7 cellular contexts compared by ENCODE assay signal in genomic region chr19:4230237-4230636, GRCh38. TPM values are rescaled to one million over a fixed set of nuclear protein-coding genes. Genes with fewer than 3 reads are reported as not detected.
A peak's percentile ranks its signal among the peaks of the same experiment; 100 is the strongest.
DNase-seq lines count a peak whose midpoint lies in the region; ATAC-seq, FAIRE-seq and TF ChIP-seq lines count a peak whose summit lies in the region.
"Not testable (repeated sequence)": the region's sequence is repeated elsewhere in the genome, so short reads cannot be mapped to it uniquely, and the experiment has no call there.
"Had no signal": no experiment of that assay in that cellular context is flagged by ENCODE, and none has a peak within 500 bp of the region (broad histone marks: within the 10 kb centered on the region; RNA-seq: fewer than 3 reads in every experiment).

No MANE protein-coding gene starts in this region.

- H3K9ac ChIP-seq in GM12878 (ENCODE audit: control insufficient read depth, insufficient read depth, low read length) = peak overlapping the region; percentile 95

- H3K27ac Mint-ChIP-seq in stimulated activated naive B cell treated with anti-CD40 and anti-IgM and Interleukin-4, amounts not matched to agents 10 μg/mL and 1 μg/mL and 100 μg/mL, for 72 hours = peak overlapping the region; percentile 48

- not testable (repeated sequence) for TF ChIP-seq EP300 in GM12878 (IDR thresholded peaks at IDR 0.05; ENCODE audit: borderline replicate concordance in 1 of 2, control insufficient read depth in 1 of 2, low read depth in 2 of 2, low read length in 2 of 2)

- in situ Hi-C loops in GM12878 (cut with MboI) = not testable (repeated sequence)

- WGBS in GM12878 (ENCODE audit: insufficient coverage, insufficient replicate concordance, low lambda C conversion rate, missing lambda C conversion rate) = 7% methylated on average over 6 of the region's 6 CpGs

- not testable (repeated sequence) for H3K9me3 ChIP-seq in GM12878 (replicated peaks; ENCODE audit: control insufficient read depth, insufficient read depth, low read length)

- H4K20me1 ChIP-seq in GM12878 (ENCODE audit: control insufficient read depth, insufficient read depth) = not testable (repeated sequence)

- peak overlapping the region; percentile 75 for H3K4me2 ChIP-seq in GM12878 (ENCODE audit: control insufficient read depth, insufficient read depth)

- H3K27ac ChIP-seq in GM12878 (ENCODE audit: control insufficient read depth, insufficient read depth) = peak overlapping the region; percentile 99

- CTCF ChIA-PET in GM12878 (lab: Yijun Ruan, JAX) = interaction anchor here (0.6 to 2.6 kb wide), 7 partner anchors 12 to 145 kb away, joined by 3 to 19 read pairs (median 3); no protein-coding TSS in a partner anchor

- not testable (repeated sequence) for TF ChIP-seq POLR2A in GM12878 (IDR thresholded peaks at IDR 0.05; ENCODE audit: low read depth, low read length)

- H3K36me3 Mint-ChIP-seq in stimulated activated naive B cell treated with anti-CD40 and anti-IgM and Interleukin-4, amounts not matched to agents 10 μg/mL and 1 μg/mL and 100 μg/mL, for 72 hours = peaks cover 17 to 23% of the 10 kb centered on the region in 2 donors

- RAD21 ChIA-PET in GM12878 (lab: Charles Lee; ENCODE audit: unreplicated experiment) = interaction anchor here (0.7 to 2.3 kb wide), 10 partner anchors 11 to 467 kb away, joined by 3 to 10 read pairs (median 4); partner anchors contain the start of genes MPND and MRPL54

- POLR2A ChIA-PET in GM12878 (lab: Charles Lee) = interaction anchor here (0.5 to 6.0 kb wide), 11 partner anchors 12 to 776 kb away, joined by 3 to 45 read pairs (median 6); partner anchors contain the start of gene CHAF1A

- intact Hi-C loops in GM12878 (cut with micrococcal nuclease; ENCODE audit: unreplicated experiment) = not testable (repeated sequence)

- ATAC-seq in GM12878; stimulated activated naive B cell treated with anti-CD40 and anti-IgM and Interleukin-4, amounts not matched to agents 10 μg/mL and 1 μg/mL and 100 μg/mL, for 72 hours (replicated peaks): not testable (repeated sequence)

- not testable (repeated sequence) for H2AFZ ChIP-seq in GM12878 (ENCODE audit: control insufficient read depth, low read depth, low read length)

- TF ChIP-seq RAD21 in GM12878 (IDR thresholded peaks at IDR 0.05; ENCODE audit: insufficient read depth, low read depth, low read length) = not testable (repeated sequence)

- not testable (repeated sequence) for TF ChIP-seq CTCF in GM12878 (IDR thresholded peaks at IDR 0.05 in 2 of 3, conservative IDR thresholded peaks at IDR 0.05 in 1 of 3; ENCODE audit: control insufficient read depth in 2 of 3, extremely low read depth in 1 of 3, insufficient read depth in 1 of 3, low read depth in 3 of 3, low read length in 3 of 3)

- H3K4me1 Mint-ChIP-seq in stimulated activated naive B cell treated with anti-CD40 and anti-IgM and Interleukin-4, amounts not matched to agents 10 μg/mL and 1 μg/mL and 100 μg/mL, for 72 hours = peaks cover 17 to 19% of the 10 kb centered on the region in 2 donors

- H3K4me3 Mint-ChIP-seq in stimulated activated naive B cell treated with anti-CD40 and anti-IgM and Interleukin-4, amounts not matched to agents 10 μg/mL and 1 μg/mL and 100 μg/mL, for 72 hours = not testable (repeated sequence)

- not testable (repeated sequence) for H3K27me3 ChIP-seq in GM12878 (replicated peaks in 1 of 2; ENCODE audit: control insufficient read depth in 2 of 2, insufficient read depth in 2 of 2, low read length in 1 of 2)

- not testable (repeated sequence) for BruUV-seq in GM12878 (replicated peaks; lab: Mats Ljungman, UMichigan)

- not testable (repeated sequence) for DNase-seq in GM12878 (ENCODE audit: low read depth, low spot score); stimulated activated naive B cell treated with anti-CD40 and anti-IgM and Interleukin-4, amounts not matched to agents 10 μg/mL and 1 μg/mL and 100 μg/mL, for 72 hours

- FAIRE-seq in GM12878 (lab: Jason Lieb, UNC) = not testable (repeated sequence)

- peaks cover 56% of the 10 kb centered on the region for H3K79me2 ChIP-seq in GM12878 (ENCODE audit: control insufficient read depth, insufficient read depth, low read length)

- not testable (repeated sequence) for H3K27me3 Mint-ChIP-seq in stimulated activated naive B cell treated with anti-CD40 and anti-IgM and Interleukin-4, amounts not matched to agents 10 μg/mL and 1 μg/mL and 100 μg/mL, for 72 hours

- peak overlapping the region; percentile 93 for H3K4me3 ChIP-seq in GM12878

- H3K4me1 ChIP-seq in GM12878 (ENCODE audit: control insufficient read depth, insufficient read depth, low read length) = peaks cover 24% of the 10 kb centered on the region

- SMC1A ChIA-PET in GM12878 (lab: Charles Lee; ENCODE audit: uncharacterized antibody, unreplicated experiment) = interaction anchor here (1.4 to 2.3 kb wide), 5 partner anchors 11 to 243 kb away, joined by 4 to 10 read pairs (median 5); partner anchors contain the start of gene YJU2

- H3K36me3 ChIP-seq in GM12878 (ENCODE audit: control insufficient read depth in 2 of 2, insufficient read depth in 2 of 2, low read length in 1 of 2) = not testable (repeated sequence)

- not testable (repeated sequence) for H3K9me3 Mint-ChIP-seq in stimulated activated naive B cell treated with anti-CD40 and anti-IgM and Interleukin-4, amounts not matched to agents 10 μg/mL and 1 μg/mL and 100 μg/mL, for 72 hours

RNA-seq across cellular contexts. Expression of gene EBI3, which starts 0.9 kb away (rescaled TPM):
- total RNA-seq in GM12878 (2013; cell fraction: nucleolus; rRNA removed) = 450 and 530 TPM in 2 replicates
- total RNA-seq in GM12878 (2014; rRNA removed) = 137 and 149 TPM in 2 replicates
- 61.0 and 68.2 TPM in 2 replicates for total RNA-seq in GM12878 (2014; rRNA removed; fragmentation: Illumina TruSeq; extraction: Trizol)
- 224 and 232 TPM in 2 replicates for total RNA-seq in GM12878 (2021)
- 92.7 TPM for polyA plus RNA-seq in GM12878 (2011; ENCODE audit: low read depth)
- 140 and 276 TPM in 2 replicates for polyA plus RNA-seq in GM12878 (2011; rRNA removed)
- polyA plus RNA-seq in GM12878 (2011; cell fraction: cytosol; rRNA removed) = 391 and 446 TPM in 2 replicates
- 237 and 277 TPM in 2 replicates for polyA plus RNA-seq in GM12878 (2011; cell fraction: nucleus; rRNA removed)
- 176 and 238 TPM in 2 replicates for polyA plus RNA-seq in GM12878 (2012)
- 13.5 and 47.7 TPM in 2 replicates for polyA plus RNA-seq in GM12878 (2014; fragmentation: Illumina TruSeq; extraction: Trizol)
- polyA plus RNA-seq in GM12878 (2014; fragmentation: Nextera tagmentation; extraction: Ambion mirVana) = 10 to 100 TPM; 22.0 to 61.1 TPM
- polyA plus RNA-seq in GM12878 (2014; rRNA removed) = 257 and 266 TPM in 2 replicates
- 100 to 1,000 TPM; 278 to 288 TPM for polyA plus RNA-seq in GM12878 (2016; fragmentation: Nextera tagmentation; extraction: Ambion mirVana)
- polyA minus RNA-seq in GM12878 (2011; rRNA and poly(A)+ RNA removed) = 103 and 190 TPM in 2 replicates
- polyA minus RNA-seq in GM12878 (2011; cell fraction: cytosol; rRNA and poly(A)+ RNA removed) = 139 and 168 TPM in 2 replicates
- polyA minus RNA-seq in GM12878 (2011; cell fraction: nucleus; rRNA and poly(A)+ RNA removed) = 74.0 and 109 TPM in 2 replicates
- total RNA-seq: CD4-positive, CD25-positive, alpha-beta regulatory T cell; GM23248 had no signal

RNA-seq across cellular contexts. Expression of gene YJU2, which starts 16.6 kb away (rescaled TPM):
- total RNA-seq in GM12878 (2013; cell fraction: nucleolus; rRNA removed) = 16.8 and 20.4 TPM in 2 replicates
- total RNA-seq in GM12878 (2014; rRNA removed) (36.8 and 38.2 TPM in 2 replicates), GM12878 (2014; rRNA removed; fragmentation: Illumina TruSeq; extraction: Trizol) (20.7 and 23.3 TPM in 2 replicates), GM12878 (2021) (29.1 and 30.0 TPM in 2 replicates)
- polyA plus RNA-seq in GM12878 (2011; ENCODE audit: low read depth) = 12.0 TPM
- polyA plus RNA-seq in GM12878 (2011; rRNA removed) (17.9 and 22.6 TPM in 2 replicates), GM12878 (2014; fragmentation: Illumina TruSeq; extraction: Trizol) (16.1 and 20.2 TPM in 2 replicates), GM12878 (2014; fragmentation: Nextera tagmentation; extraction: Ambion mirVana) (1 to 10 TPM in 1 of 2 experiments, under 1 TPM in 1; 0.26 to 1.9 TPM), GM12878 (2014; rRNA removed) (40.7 and 44.0 TPM in 2 replicates), GM12878 (2016; fragmentation: Nextera tagmentation; extraction: Ambion mirVana) (10 to 100 TPM; 24.2 to 27.1 TPM)
- 25.4 and 36.8 TPM in 2 replicates for polyA plus RNA-seq in GM12878 (2011; cell fraction: cytosol; rRNA removed)
- 26.4 and 37.0 TPM in 2 replicates for polyA plus RNA-seq in GM12878 (2011; cell fraction: nucleus; rRNA removed)
- 21.9 and 28.3 TPM in 2 replicates for polyA plus RNA-seq in GM12878 (2012)
- 12.2 and 22.3 TPM in 2 replicates for polyA minus RNA-seq in GM12878 (2011; rRNA and poly(A)+ RNA removed)
- polyA minus RNA-seq in GM12878 (2011; cell fraction: cytosol; rRNA and poly(A)+ RNA removed) = 9.4 and 10.2 TPM in 2 replicates
- polyA minus RNA-seq in GM12878 (2011; cell fraction: nucleus; rRNA and poly(A)+ RNA removed) = 5.1 and 10.6 TPM in 2 replicates

RNA-seq across cellular contexts. Expression of gene ANKRD24, which starts 47.7 kb away (rescaled TPM):
- total RNA-seq in GM12878 (2013; cell fraction: nucleolus; rRNA removed) = 1.5 and 2.2 TPM in 2 replicates
- total RNA-seq in GM12878 (2014; rRNA removed) (0.49 and 0.51 TPM in 2 replicates), GM12878 (2014; rRNA removed; fragmentation: Illumina TruSeq; extraction: Trizol) (0.23 and 0.27 TPM in 2 replicates), GM12878 (2021) (0.51 and 0.59 TPM in 2 replicates)
- 0.49 TPM for polyA plus RNA-seq in GM12878 (2011; ENCODE audit: low read depth)
- polyA plus RNA-seq in GM12878 (2011; rRNA removed) (0.43 TPM in 2 replicates), GM12878 (2014; fragmentation: Illumina TruSeq; extraction: Trizol) (0.12 and 0.14 TPM in 2 replicates), GM12878 (2014; fragmentation: Nextera tagmentation; extraction: Ambion mirVana) (under 1 TPM in 1 of 2 experiments, not detected in 1; 0.02 TPM), GM12878 (2014; rRNA removed) (0.42 and 0.47 TPM in 2 replicates), GM12878 (2016; fragmentation: Nextera tagmentation; extraction: Ambion mirVana) (under 1 TPM; 0.31 to 0.35 TPM)
- polyA plus RNA-seq in GM12878 (2011; cell fraction: cytosol; rRNA removed) = 0.84 and 0.90 TPM in 2 replicates
- 2.7 and 2.8 TPM in 2 replicates for polyA plus RNA-seq in GM12878 (2011; cell fraction: nucleus; rRNA removed)
- 1.5 TPM in 2 replicates for polyA plus RNA-seq in GM12878 (2012)
- polyA minus RNA-seq in GM12878 (2011; rRNA and poly(A)+ RNA removed) = 0.51 and 0.57 TPM in 2 replicates
- polyA minus RNA-seq in GM12878 (2011; cell fraction: cytosol; rRNA and poly(A)+ RNA removed) = 0.21 TPM in 1 of 2 replicates, not detected in the other
- 0.12 and 0.38 TPM in 2 replicates for polyA minus RNA-seq in GM12878 (2011; cell fraction: nucleus; rRNA and poly(A)+ RNA removed)

RNA-seq across cellular contexts. Expression of gene SIRT6, which starts 47.9 kb away (rescaled TPM):
- total RNA-seq in GM12878 (2013; cell fraction: nucleolus; rRNA removed) = 24.5 and 25.2 TPM in 2 replicates
- total RNA-seq in GM12878 (2014; rRNA removed) (25.6 and 26.0 TPM in 2 replicates), GM12878 (2014; rRNA removed; fragmentation: Illumina TruSeq; extraction: Trizol) (8.3 and 8.7 TPM in 2 replicates), GM12878 (2021) (36.3 and 39.5 TPM in 2 replicates)
- 9.0 TPM for polyA plus RNA-seq in GM12878 (2011; ENCODE audit: low read depth)
- polyA plus RNA-seq in GM12878 (2011; rRNA removed) (10.0 and 22.4 TPM in 2 replicates), GM12878 (2014; fragmentation: Illumina TruSeq; extraction: Trizol) (0.60 and 6.7 TPM in 2 replicates), GM12878 (2014; fragmentation: Nextera tagmentation; extraction: Ambion mirVana) (1 to 10 TPM; 1.3 to 1.5 TPM), GM12878 (2014; rRNA removed) (49.6 and 60.3 TPM in 2 replicates), GM12878 (2016; fragmentation: Nextera tagmentation; extraction: Ambion mirVana) (10 to 100 TPM; 29.4 to 29.8 TPM)
- polyA plus RNA-seq in GM12878 (2011; cell fraction: cytosol; rRNA removed) = 34.9 and 58.8 TPM in 2 replicates
- 77.1 and 95.7 TPM in 2 replicates for polyA plus RNA-seq in GM12878 (2011; cell fraction: nucleus; rRNA removed)
- polyA plus RNA-seq in GM12878 (2012) = 29.2 and 32.3 TPM in 2 replicates
- 11.3 and 21.7 TPM in 2 replicates for polyA minus RNA-seq in GM12878 (2011; rRNA and poly(A)+ RNA removed)
- polyA minus RNA-seq in GM12878 (2011; cell fraction: cytosol; rRNA and poly(A)+ RNA removed) = 11.3 and 12.2 TPM in 2 replicates
- 10.2 and 22.0 TPM in 2 replicates for polyA minus RNA-seq in GM12878 (2011; cell fraction: nucleus; rRNA and poly(A)+ RNA removed)

RNA-seq across cellular contexts. Expression of gene SHD, which starts 48.8 kb away (rescaled TPM):
- total RNA-seq in GM12878 (2013; cell fraction: nucleolus; rRNA removed) = not detected in 2 replicates
- not detected in 2 replicates for total RNA-seq in GM12878 (2014; rRNA removed)
- not detected in 2 replicates for total RNA-seq in GM12878 (2014; rRNA removed; fragmentation: Illumina TruSeq; extraction: Trizol)
- not detected in 2 replicates for total RNA-seq in GM12878 (2021)
- not detected for polyA plus RNA-seq in GM12878 (2011; ENCODE audit: low read depth)
- polyA plus RNA-seq in GM12878 (2011; rRNA removed) = not detected in 2 replicates
- not detected in 2 replicates for polyA plus RNA-seq in GM12878 (2011; cell fraction: cytosol; rRNA removed)
- polyA plus RNA-seq in GM12878 (2011; cell fraction: nucleus; rRNA removed) = not detected in 2 replicates
- polyA plus RNA-seq in GM12878 (2012) = not detected in 2 replicates
- not detected in 2 replicates for polyA plus RNA-seq in GM12878 (2014; fragmentation: Illumina TruSeq; extraction: Trizol)
- polyA plus RNA-seq in GM12878 (2014; fragmentation: Nextera tagmentation; extraction: Ambion mirVana) = not detected
- not detected in 2 replicates for polyA plus RNA-seq in GM12878 (2014; rRNA removed)
- under 1 TPM in 1 of 2 experiments, not detected in 1; 0.09 TPM for polyA plus RNA-seq in GM12878 (2016; fragmentation: Nextera tagmentation; extraction: Ambion mirVana)
- polyA minus RNA-seq in GM12878 (2011; rRNA and poly(A)+ RNA removed) = not detected in 2 replicates
- polyA minus RNA-seq in GM12878 (2011; cell fraction: cytosol; rRNA and poly(A)+ RNA removed) = not detected in 2 replicates
- not detected in 2 replicates for polyA minus RNA-seq in GM12878 (2011; cell fraction: nucleus; rRNA and poly(A)+ RNA removed)
- total RNA-seq: CD4-positive, CD25-positive, alpha-beta regulatory T cell; GM23248; HFFc6; MCF 10A had no signal
- polyA plus RNA-seq: BJ; CD4-positive, CD25-positive, alpha-beta regulatory T cell; GM23248 had no signal
